Comparison of ENCODE assay signal across 18 cellular contexts in genomic region chrX:40411350-40412111, GRCh38.
DNase-seq lines count a peak whose midpoint lies in the region; ATAC-seq and TF ChIP-seq lines count a peak whose summit lies in the region.
"Had no signal": no experiment of that assay in that cellular context is flagged by ENCODE, and none has a peak within 500 bp of the region (broad histone marks: within the 10 kb centered on the region; RNA-seq: fewer than 3 reads in every experiment).

No MANE protein-coding gene starts in this region.

- ATAC-seq in activated CD8-positive, alpha-beta T cell treated with anti-CD3 and anti-CD28 coated beads for 36 hours, result peak; percentile 30
- no peak for ATAC-seq in activated CD8-positive, alpha-beta T cell treated with anti-CD3 and anti-CD28 coated beads, Interleukin-2, amount 10 ng/mL, durations not matched to agents 7 days and 5 days
- ATAC-seq in HG03571 (IDR thresholded peaks at IDR 0.05; ENCODE audit: unreplicated experiment) (no peak), GM21528 (IDR thresholded peaks at IDR 0.05; ENCODE audit: low FRiP score, unreplicated experiment) (no peak)
- ATAC-seq: mucosa of descending colon, upper lobe of right lung had no signal

- TF ChIP-seq CTCF in activated CD8-positive, alpha-beta T cell treated with anti-CD3 and anti-CD28 coated beads for 36 hours (IDR thresholded peaks at IDR 0.05), result no peak
- peak; percentile 36 for TF ChIP-seq CTCF in Loucy (conservative IDR thresholded peaks at IDR 0.05; ENCODE audit: low read length)
- peak; percentile 29 for TF ChIP-seq CTCF in retinal pigment epithelial cell (conservative IDR thresholded peaks at IDR 0.05; ENCODE audit: low read depth, low read length)
- no peak for TF ChIP-seq CTCF in foreskin fibroblast (IDR thresholded peaks at IDR 0.05; ENCODE audit: low read depth, low read length)

- H3K9ac ChIP-seq in Loucy (ENCODE audit: low read depth, low read length, poor library complexity, severe bottlenecking), result no peak overlapping the region

- CTCF ChIA-PET in activated CD8-positive, alpha-beta T cell treated with anti-CD3 and anti-CD28 coated beads for 36 hours (lab: Charles Lee), result no interaction called here
- CTCF ChIA-PET in activated CD8-positive, alpha-beta T cell treated with anti-CD3 and anti-CD28 coated beads, Interleukin-2, amount 10 ng/mL, durations not matched to agents 7 days and 5 days (lab: Charles Lee), result no interaction called here

- H3K9me3 ChIP-seq in Loucy (ENCODE audit: insufficient read depth, low read depth, low read length), result no peaks in the 10 kb centered on the region
- H3K9me3 ChIP-seq: mucosa of descending colon, prostate gland, upper lobe of right lung had no signal

- H4K20me1 ChIP-seq in Loucy (ENCODE audit: insufficient read depth, low read length, poor library complexity, severe bottlenecking), result no peaks in the 10 kb centered on the region

- no peaks in the 10 kb centered on the region for H3K27me3 ChIP-seq in Loucy (ENCODE audit: insufficient read depth, low read length, poor library complexity, severe bottlenecking)
- H3K27me3 ChIP-seq: upper lobe of right lung had no signal

- no peaks in the 10 kb centered on the region for H3K36me3 ChIP-seq in Loucy (ENCODE audit: insufficient read depth, low read length)
- H3K36me3 ChIP-seq: prostate gland, upper lobe of right lung had no signal

- H3K79me2 ChIP-seq in Loucy (ENCODE audit: insufficient read depth, low read length), result no peaks in the 10 kb centered on the region

- peaks cover 13% of the 10 kb centered on the region for H3K9me3 Mint-ChIP-seq in activated CD8-positive, alpha-beta T cell treated with anti-CD3 and anti-CD28 coated beads for 36 hours
- H3K9me3 Mint-ChIP-seq in activated CD8-positive, alpha-beta T cell treated with anti-CD3 and anti-CD28 coated beads, Interleukin-2, amount 10 ng/mL, durations not matched to agents 7 days and 5 days (ENCODE audit: insufficient read depth), result no peaks in the 10 kb centered on the region

- H3K27ac Mint-ChIP-seq in activated CD8-positive, alpha-beta T cell treated with anti-CD3 and anti-CD28 coated beads for 36 hours, result no peak overlapping the region
- H3K27ac Mint-ChIP-seq in activated CD8-positive, alpha-beta T cell treated with anti-CD3 and anti-CD28 coated beads, Interleukin-2, amount 10 ng/mL, durations not matched to agents 7 days and 5 days, result no peak overlapping the region

- H3K9me2 ChIP-seq in Loucy (replicated peaks; ENCODE audit: low read depth, low read length), result no peaks in the 10 kb centered on the region

- H3K4me3 ChIP-seq in Loucy (ENCODE audit: low read length, poor library complexity, severe bottlenecking) (no peak overlapping the region), retinal pigment epithelial cell (ENCODE audit: low read length) (no peak overlapping the region), foreskin fibroblast (ENCODE audit: low read depth in 1 of 2, low read length in 2 of 2) (no peak overlapping the region)
- H3K4me3 ChIP-seq: mucosa of descending colon, prostate gland, upper lobe of right lung had no signal

- no peaks in the 10 kb centered on the region for H3F3A ChIP-seq in Loucy (ENCODE audit: low read depth)

- no peaks in the 10 kb centered on the region for H3K36me3 Mint-ChIP-seq in activated CD8-positive, alpha-beta T cell treated with anti-CD3 and anti-CD28 coated beads for 36 hours (ENCODE audit: low read depth)
- H3K36me3 Mint-ChIP-seq in activated CD8-positive, alpha-beta T cell treated with anti-CD3 and anti-CD28 coated beads, Interleukin-2, amount 10 ng/mL, durations not matched to agents 7 days and 5 days (ENCODE audit: low read depth), result no peaks in the 10 kb centered on the region

- no peaks in the 10 kb centered on the region for H3K4me1 Mint-ChIP-seq in activated CD8-positive, alpha-beta T cell treated with anti-CD3 and anti-CD28 coated beads for 36 hours (ENCODE audit: low read depth)
- H3K4me1 Mint-ChIP-seq in activated CD8-positive, alpha-beta T cell treated with anti-CD3 and anti-CD28 coated beads, Interleukin-2, amount 10 ng/mL, durations not matched to agents 7 days and 5 days (ENCODE audit: low read depth), result no peaks in the 10 kb centered on the region

- no peaks in the 10 kb centered on the region for H3K27me3 Mint-ChIP-seq in activated CD8-positive, alpha-beta T cell treated with anti-CD3 and anti-CD28 coated beads for 36 hours
- peaks cover 24% of the 10 kb centered on the region for H3K27me3 Mint-ChIP-seq in activated CD8-positive, alpha-beta T cell treated with anti-CD3 and anti-CD28 coated beads, Interleukin-2, amount 10 ng/mL, durations not matched to agents 7 days and 5 days (ENCODE audit: low read depth)

- intact Hi-C loops in activated CD8-positive, alpha-beta T cell treated with anti-CD3 and anti-CD28 coated beads for 36 hours (cut with micrococcal nuclease), result no loop called here

- POLR2A ChIA-PET in activated CD8-positive, alpha-beta T cell treated with anti-CD3 and anti-CD28 coated beads for 36 hours (lab: Charles Lee), result no interaction called here
- POLR2A ChIA-PET in activated CD8-positive, alpha-beta T cell treated with anti-CD3 and anti-CD28 coated beads, Interleukin-2, amount 10 ng/mL, durations not matched to agents 7 days and 5 days (lab: Charles Lee), result no interaction called here

- H3K4me2 ChIP-seq in Loucy (ENCODE audit: low read depth, low read length, poor library complexity, severe bottlenecking), result no peak overlapping the region

- H3K4me3 Mint-ChIP-seq in activated CD8-positive, alpha-beta T cell treated with anti-CD3 and anti-CD28 coated beads for 36 hours, result no peak overlapping the region
- no peak overlapping the region for H3K4me3 Mint-ChIP-seq in activated CD8-positive, alpha-beta T cell treated with anti-CD3 and anti-CD28 coated beads, Interleukin-2, amount 10 ng/mL, durations not matched to agents 7 days and 5 days

- H3K4me1 ChIP-seq in Loucy (ENCODE audit: insufficient read depth, low read length, poor library complexity, severe bottlenecking), result no peaks in the 10 kb centered on the region
- H3K4me1 ChIP-seq: prostate gland, upper lobe of right lung had no signal

- no peak overlapping the region for H2AFZ ChIP-seq in Loucy (ENCODE audit: low read length)

- peak; percentile 23 for DNase-seq in activated CD8-positive, alpha-beta T cell treated with anti-CD3 and anti-CD28 coated beads for 36 hours
- no peak for DNase-seq in activated CD8-positive, alpha-beta T cell treated with anti-CD3 and anti-CD28 coated beads, Interleukin-2, amount 10 ng/mL, durations not matched to agents 7 days and 5 days
- DNase-seq in SKM-1 treated with dmso at 0.1 percent for 144 hours (lab: John Stamatoyannopoulos, UW; ENCODE audit: unreplicated experiment) (peak; percentile 60), retinal pigment epithelial cell (ENCODE audit: low read depth) (no peak), foreskin fibroblast (no peak)
- DNase-seq: activated CD4-positive, alpha-beta T cell treated with anti-CD3 and anti-CD28 coated beads for 4 hours; activated effector memory CD4-positive, alpha-beta T cell treated with Interleukin-2 at 50 U/mL for 16 hours; effector CD4-positive, alpha-beta T cell; islet precursor cell; mucosa of descending colon; NCI-H187 treated with DMSO at 0.1 percent for 48 hours; NCI-H774; stimulated activated CD4-positive, alpha-beta T cell treated with anti-CD3 and anti-CD28 coated beads, Interleukin-2, amount 100 ng/mL, for 24 hours; upper lobe of right lung had no signal

Comparison
In these comparisons a context has a peak if more than half of its experiments do, and no peak if none do; other contexts are left out.
1. DNase-seq: peak in activated CD8-positive, alpha-beta T cell treated with anti-CD3 and anti-CD28 coated beads for 36 hours (single experiment) and SKM-1 treated with dmso at 0.1 percent for 144 hours (single experiment); none in activated CD8-positive, alpha-beta T cell treated with anti-CD3 and anti-CD28 coated beads, Interleukin-2, amount 10 ng/mL, durations not matched to agents 7 days and 5 days (single experiment), retinal pigment epithelial cell (single experiment) and foreskin fibroblast (0 of 2).
2. CTCF ChIP-seq: peak in Loucy (single experiment) and retinal pigment epithelial cell (single experiment); none in activated CD8-positive, alpha-beta T cell treated with anti-CD3 and anti-CD28 coated beads for 36 hours (single experiment) and foreskin fibroblast (single experiment).